1 cellular context compared by ENCODE assay signal in genomic region chr16:10641953-10642949, GRCh38.
TF ChIP-seq lines count a peak whose summit lies in the region.

No MANE protein-coding gene starts in this region.

TF ChIP-seq in GM23338, 12 proteins besides CTCF, POLR2A, EP300 and RAD21:
- TF ChIP-seq REST (IDR thresholded peaks at IDR 0.05; ENCODE audit: unreplicated experiment) (peak; percentile 26), ZNF331 (CRISPR knock-in tag; IDR thresholded peaks at IDR 0.05; ENCODE audit: low read depth) (no peak), STAT1 (IDR thresholded peaks at IDR 0.05; ENCODE audit: unreplicated experiment) (no peak), CREB1 (CRISPR knock-in tag; IDR thresholded peaks at IDR 0.05; ENCODE audit: low read depth) (no peak), EZH2phosphoT487 (IDR thresholded peaks at IDR 0.05; ENCODE audit: unreplicated experiment) (no peak), ETS1 (IDR thresholded peaks at IDR 0.05) (no peak)
